1 cellular context compared by ENCODE assay signal in the genomic region with DNA sequence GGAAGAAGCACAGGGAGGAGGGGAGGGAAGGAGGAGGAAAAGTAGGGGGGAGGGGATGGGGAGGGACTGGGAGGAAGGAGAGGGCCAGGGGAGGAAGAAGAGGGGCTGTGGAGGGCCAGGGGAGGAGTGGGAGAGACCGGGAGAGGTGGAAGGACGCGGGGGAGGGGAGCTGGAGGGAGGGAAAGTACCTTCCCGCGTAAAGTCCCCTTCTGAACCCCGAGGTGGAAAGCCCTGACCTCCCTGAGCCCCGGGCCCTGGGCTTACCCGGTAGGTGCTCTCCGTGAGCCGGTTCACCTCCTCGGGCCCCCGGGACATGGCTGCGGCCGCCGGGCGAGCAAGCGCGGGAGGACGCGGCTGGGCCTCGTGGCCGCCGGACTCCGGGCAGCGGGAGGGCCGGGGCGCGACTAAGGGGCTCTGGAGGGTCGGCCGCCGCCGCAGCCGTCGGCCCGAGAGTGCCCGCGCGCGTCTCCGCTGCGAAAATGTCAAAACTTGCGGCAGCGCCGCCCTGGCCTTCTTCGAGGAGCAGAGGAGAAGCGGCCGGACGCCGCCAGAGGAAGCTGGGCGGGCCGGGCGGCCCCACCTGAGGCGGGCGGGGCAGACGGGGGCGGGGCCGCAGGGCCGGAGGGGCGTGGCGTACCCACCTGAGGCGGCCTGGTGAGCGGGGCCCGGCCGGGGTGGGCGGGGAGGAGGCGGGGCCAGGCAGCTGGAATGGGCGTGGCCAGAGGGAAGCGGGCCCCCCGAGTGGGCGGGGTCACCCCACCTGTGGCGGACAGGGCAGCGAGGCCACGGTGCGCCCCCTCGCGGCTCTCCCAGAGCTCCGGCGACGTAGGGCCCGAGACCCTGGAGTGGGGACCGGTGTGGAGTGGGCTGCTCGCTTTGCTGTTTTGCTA.
TF ChIP-seq lines count a peak whose summit lies in the region.

A gene with protein sequence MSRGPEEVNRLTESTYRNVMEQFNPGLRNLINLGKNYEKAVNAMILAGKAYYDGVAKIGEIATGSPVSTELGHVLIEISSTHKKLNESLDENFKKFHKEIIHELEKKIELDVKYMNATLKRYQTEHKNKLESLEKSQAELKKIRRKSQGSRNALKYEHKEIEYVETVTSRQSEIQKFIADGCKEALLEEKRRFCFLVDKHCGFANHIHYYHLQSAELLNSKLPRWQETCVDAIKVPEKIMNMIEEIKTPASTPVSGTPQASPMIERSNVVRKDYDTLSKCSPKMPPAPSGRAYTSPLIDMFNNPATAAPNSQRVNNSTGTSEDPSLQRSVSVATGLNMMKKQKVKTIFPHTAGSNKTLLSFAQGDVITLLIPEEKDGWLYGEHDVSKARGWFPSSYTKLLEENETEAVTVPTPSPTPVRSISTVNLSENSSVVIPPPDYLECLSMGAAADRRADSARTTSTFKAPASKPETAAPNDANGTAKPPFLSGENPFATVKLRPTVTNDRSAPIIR (minus strand): TSS at position 553 of the 890 bp plus-strand sequence. CDS start 238 bp downstream, at position 315.

TF ChIP-seq in H1, 55 proteins besides CTCF, POLR2A, EP300 and RAD21 (continued from another document and continues in another):
- no peak for TF ChIP-seq RNF2 (IDR thresholded peaks at IDR 0.05; ENCODE audit: borderline replicate concordance, low read depth, low read length, missing control alignments, poor library complexity, severe bottlenecking)
- no peak for TF ChIP-seq KDM5A (IDR thresholded peaks at IDR 0.05; ENCODE audit: low read length)
- TF ChIP-seq KDM4A (IDR thresholded peaks at IDR 0.05; ENCODE audit: low read depth, low read length, severe bottlenecking), result peak; percentile 70
- no peak for TF ChIP-seq USF2 (IDR thresholded peaks at IDR 0.05; ENCODE audit: low read length)
- no peak for TF ChIP-seq GTF2F1 (IDR thresholded peaks at IDR 0.05; ENCODE audit: borderline replicate concordance, low read depth, low read length)
- TF ChIP-seq BCL11A (IDR thresholded peaks at IDR 0.05; ENCODE audit: low read depth in 2 of 2, low read length in 2 of 2), result no peak
- no peak for TF ChIP-seq CTBP2 (IDR thresholded peaks at IDR 0.05; ENCODE audit: borderline replicate concordance, insufficient read depth, insufficient read length, low read length)
- TF ChIP-seq FOSL1 (IDR thresholded peaks at IDR 0.05; ENCODE audit: insufficient read depth, low read depth, low read length), result no peak
- TF ChIP-seq ZNF274 (IDR thresholded peaks at IDR 0.05; ENCODE audit: borderline replicate concordance, extremely low read depth, low read length), result no peak
- no peak for TF ChIP-seq TEAD4 (IDR thresholded peaks at IDR 0.05; ENCODE audit: low read depth, low read length)
- peak; percentile 75 for TF ChIP-seq PHF8 (conservative IDR thresholded peaks at IDR 0.05; ENCODE audit: low read depth, low read length)
- TF ChIP-seq TAF1 (IDR thresholded peaks at IDR 0.05; ENCODE audit: low read depth, low read length), result peak; percentile 77
- TF ChIP-seq TCF12 (IDR thresholded peaks at IDR 0.05; ENCODE audit: low read depth, low read length), result 0 out of 2 replicates have a peak, but pooled peaks have one; percentile 25
- no peak for TF ChIP-seq GABPA (IDR thresholded peaks at IDR 0.05; ENCODE audit: borderline replicate concordance, insufficient read depth, low read length)
- peak; percentile 54 for TF ChIP-seq CREB1 (IDR thresholded peaks at IDR 0.05)
- TF ChIP-seq, protein P1, sequence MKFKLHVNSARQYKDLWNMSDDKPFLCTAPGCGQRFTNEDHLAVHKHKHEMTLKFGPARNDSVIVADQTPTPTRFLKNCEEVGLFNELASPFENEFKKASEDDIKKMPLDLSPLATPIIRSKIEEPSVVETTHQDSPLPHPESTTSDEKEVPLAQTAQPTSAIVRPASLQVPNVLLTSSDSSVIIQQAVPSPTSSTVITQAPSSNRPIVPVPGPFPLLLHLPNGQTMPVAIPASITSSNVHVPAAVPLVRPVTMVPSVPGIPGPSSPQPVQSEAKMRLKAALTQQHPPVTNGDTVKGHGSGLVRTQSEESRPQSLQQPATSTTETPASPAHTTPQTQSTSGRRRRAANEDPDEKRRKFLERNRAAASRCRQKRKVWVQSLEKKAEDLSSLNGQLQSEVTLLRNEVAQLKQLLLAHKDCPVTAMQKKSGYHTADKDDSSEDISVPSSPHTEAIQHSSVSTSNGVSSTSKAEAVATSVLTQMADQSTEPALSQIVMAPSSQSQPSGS (IDR thresholded peaks at IDR 0.05; ENCODE audit: low read length), result no peak
- TF ChIP-seq CHD2 (IDR thresholded peaks at IDR 0.05; ENCODE audit: low read length), result no peak; the same call in 1 of the 2 replicates
- TF ChIP-seq, protein P2, sequence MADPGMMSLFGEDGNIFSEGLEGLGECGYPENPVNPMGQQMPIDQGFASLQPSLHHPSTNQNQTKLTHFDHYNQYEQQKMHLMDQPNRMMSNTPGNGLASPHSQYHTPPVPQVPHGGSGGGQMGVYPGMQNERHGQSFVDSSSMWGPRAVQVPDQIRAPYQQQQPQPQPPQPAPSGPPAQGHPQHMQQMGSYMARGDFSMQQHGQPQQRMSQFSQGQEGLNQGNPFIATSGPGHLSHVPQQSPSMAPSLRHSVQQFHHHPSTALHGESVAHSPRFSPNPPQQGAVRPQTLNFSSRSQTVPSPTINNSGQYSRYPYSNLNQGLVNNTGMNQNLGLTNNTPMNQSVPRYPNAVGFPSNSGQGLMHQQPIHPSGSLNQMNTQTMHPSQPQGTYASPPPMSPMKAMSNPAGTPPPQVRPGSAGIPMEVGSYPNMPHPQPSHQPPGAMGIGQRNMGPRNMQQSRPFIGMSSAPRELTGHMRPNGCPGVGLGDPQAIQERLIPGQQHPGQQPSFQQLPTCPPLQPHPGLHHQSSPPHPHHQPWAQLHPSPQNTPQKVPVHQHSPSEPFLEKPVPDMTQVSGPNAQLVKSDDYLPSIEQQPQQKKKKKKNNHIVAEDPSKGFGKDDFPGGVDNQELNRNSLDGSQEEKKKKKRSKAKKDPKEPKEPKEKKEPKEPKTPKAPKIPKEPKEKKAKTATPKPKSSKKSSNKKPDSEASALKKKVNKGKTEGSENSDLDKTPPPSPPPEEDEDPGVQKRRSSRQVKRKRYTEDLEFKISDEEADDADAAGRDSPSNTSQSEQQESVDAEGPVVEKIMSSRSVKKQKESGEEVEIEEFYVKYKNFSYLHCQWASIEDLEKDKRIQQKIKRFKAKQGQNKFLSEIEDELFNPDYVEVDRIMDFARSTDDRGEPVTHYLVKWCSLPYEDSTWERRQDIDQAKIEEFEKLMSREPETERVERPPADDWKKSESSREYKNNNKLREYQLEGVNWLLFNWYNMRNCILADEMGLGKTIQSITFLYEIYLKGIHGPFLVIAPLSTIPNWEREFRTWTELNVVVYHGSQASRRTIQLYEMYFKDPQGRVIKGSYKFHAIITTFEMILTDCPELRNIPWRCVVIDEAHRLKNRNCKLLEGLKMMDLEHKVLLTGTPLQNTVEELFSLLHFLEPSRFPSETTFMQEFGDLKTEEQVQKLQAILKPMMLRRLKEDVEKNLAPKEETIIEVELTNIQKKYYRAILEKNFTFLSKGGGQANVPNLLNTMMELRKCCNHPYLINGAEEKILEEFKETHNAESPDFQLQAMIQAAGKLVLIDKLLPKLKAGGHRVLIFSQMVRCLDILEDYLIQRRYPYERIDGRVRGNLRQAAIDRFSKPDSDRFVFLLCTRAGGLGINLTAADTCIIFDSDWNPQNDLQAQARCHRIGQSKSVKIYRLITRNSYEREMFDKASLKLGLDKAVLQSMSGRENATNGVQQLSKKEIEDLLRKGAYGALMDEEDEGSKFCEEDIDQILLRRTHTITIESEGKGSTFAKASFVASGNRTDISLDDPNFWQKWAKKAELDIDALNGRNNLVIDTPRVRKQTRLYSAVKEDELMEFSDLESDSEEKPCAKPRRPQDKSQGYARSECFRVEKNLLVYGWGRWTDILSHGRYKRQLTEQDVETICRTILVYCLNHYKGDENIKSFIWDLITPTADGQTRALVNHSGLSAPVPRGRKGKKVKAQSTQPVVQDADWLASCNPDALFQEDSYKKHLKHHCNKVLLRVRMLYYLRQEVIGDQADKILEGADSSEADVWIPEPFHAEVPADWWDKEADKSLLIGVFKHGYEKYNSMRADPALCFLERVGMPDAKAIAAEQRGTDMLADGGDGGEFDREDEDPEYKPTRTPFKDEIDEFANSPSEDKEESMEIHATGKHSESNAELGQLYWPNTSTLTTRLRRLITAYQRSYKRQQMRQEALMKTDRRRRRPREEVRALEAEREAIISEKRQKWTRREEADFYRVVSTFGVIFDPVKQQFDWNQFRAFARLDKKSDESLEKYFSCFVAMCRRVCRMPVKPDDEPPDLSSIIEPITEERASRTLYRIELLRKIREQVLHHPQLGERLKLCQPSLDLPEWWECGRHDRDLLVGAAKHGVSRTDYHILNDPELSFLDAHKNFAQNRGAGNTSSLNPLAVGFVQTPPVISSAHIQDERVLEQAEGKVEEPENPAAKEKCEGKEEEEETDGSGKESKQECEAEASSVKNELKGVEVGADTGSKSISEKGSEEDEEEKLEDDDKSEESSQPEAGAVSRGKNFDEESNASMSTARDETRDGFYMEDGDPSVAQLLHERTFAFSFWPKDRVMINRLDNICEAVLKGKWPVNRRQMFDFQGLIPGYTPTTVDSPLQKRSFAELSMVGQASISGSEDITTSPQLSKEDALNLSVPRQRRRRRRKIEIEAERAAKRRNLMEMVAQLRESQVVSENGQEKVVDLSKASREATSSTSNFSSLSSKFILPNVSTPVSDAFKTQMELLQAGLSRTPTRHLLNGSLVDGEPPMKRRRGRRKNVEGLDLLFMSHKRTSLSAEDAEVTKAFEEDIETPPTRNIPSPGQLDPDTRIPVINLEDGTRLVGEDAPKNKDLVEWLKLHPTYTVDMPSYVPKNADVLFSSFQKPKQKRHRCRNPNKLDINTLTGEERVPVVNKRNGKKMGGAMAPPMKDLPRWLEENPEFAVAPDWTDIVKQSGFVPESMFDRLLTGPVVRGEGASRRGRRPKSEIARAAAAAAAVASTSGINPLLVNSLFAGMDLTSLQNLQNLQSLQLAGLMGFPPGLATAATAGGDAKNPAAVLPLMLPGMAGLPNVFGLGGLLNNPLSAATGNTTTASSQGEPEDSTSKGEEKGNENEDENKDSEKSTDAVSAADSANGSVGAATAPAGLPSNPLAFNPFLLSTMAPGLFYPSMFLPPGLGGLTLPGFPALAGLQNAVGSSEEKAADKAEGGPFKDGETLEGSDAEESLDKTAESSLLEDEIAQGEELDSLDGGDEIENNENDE (IDR thresholded peaks at IDR 0.05; ENCODE audit: insufficient replicate concordance, low read length), result no peak
- TF ChIP-seq RFX5 (IDR thresholded peaks at IDR 0.05; ENCODE audit: borderline replicate concordance, low read depth, low read length), result no peak
- TF ChIP-seq CBX8 (IDR thresholded peaks at IDR 0.05; ENCODE audit: borderline replicate concordance, low read depth, low read length), result no peak
- TF ChIP-seq SP2 (IDR thresholded peaks at IDR 0.05; ENCODE audit: low read length), result no peak
- no peak for TF ChIP-seq SRF (IDR thresholded peaks at IDR 0.05; ENCODE audit: low read depth, low read length)
- no peak for TF ChIP-seq CBX5 (IDR thresholded peaks at IDR 0.05; ENCODE audit: low read depth, low read length)
- TF ChIP-seq KDM1A (IDR thresholded peaks at IDR 0.05; ENCODE audit: borderline replicate concordance, low read length), result no peak
- TF ChIP-seq YY1 (IDR thresholded peaks at IDR 0.05; ENCODE audit: low read depth, low read length), result no peak
- TF ChIP-seq HDAC6 (IDR thresholded peaks at IDR 0.05; ENCODE audit: low read depth, low read length), result no peak
- no peak for TF ChIP-seq CHD1 (IDR thresholded peaks at IDR 0.05; ENCODE audit: low read depth, low read length)
- peak; percentile 11 for TF ChIP-seq ASH2L (IDR thresholded peaks at IDR 0.05; ENCODE audit: low read length)
- TF ChIP-seq TBP (IDR thresholded peaks at IDR 0.05; ENCODE audit: low read depth, low read length), result no peak
- peak; percentile 35; the same call in 1 of the 2 replicates for TF ChIP-seq EGR1 (IDR thresholded peaks at IDR 0.05; ENCODE audit: borderline replicate concordance, low read depth, low read length)
- no peak for TF ChIP-seq SIRT6 (IDR thresholded peaks at IDR 0.05; ENCODE audit: low read length)
- TF ChIP-seq POU5F1 (IDR thresholded peaks at IDR 0.05; ENCODE audit: low read depth, low read length), result no peak
- peak; percentile 61 for TF ChIP-seq MAX (IDR thresholded peaks at IDR 0.05)
- TF ChIP-seq TAF7 (optimal IDR thresholded peaks at IDR 0.05; ENCODE audit: borderline replicate concordance, low read depth, low read length), result no peak
- TF ChIP-seq HDAC2 (IDR thresholded peaks at IDR 0.05; ENCODE audit: borderline replicate concordance in 1 of 2, low read depth in 2 of 2, low read length in 2 of 2), result no peak
- peak; percentile 61; the same call in 1 of the 2 replicates for TF ChIP-seq SP4 (IDR thresholded peaks at IDR 0.05; ENCODE audit: low read length)
- no peak; a peak in 1 of 4 replicates for TF ChIP-seq SIN3A (conservative IDR thresholded peaks at IDR 0.05 in 1 of 2, IDR thresholded peaks at IDR 0.05 in 1 of 2; ENCODE audit: low read depth in 1 of 2, low read length in 2 of 2)
- TF ChIP-seq SUZ12 (IDR thresholded peaks at IDR 0.05; ENCODE audit: low read length), result no peak
- TF ChIP-seq NRF1 (IDR thresholded peaks at IDR 0.05; ENCODE audit: low read depth, low read length), result no peak
- no peak for TF ChIP-seq MAFK (IDR thresholded peaks at IDR 0.05; ENCODE audit: low read depth, low read length)
- no peak for TF ChIP-seq NANOG (IDR thresholded peaks at IDR 0.05; ENCODE audit: insufficient read depth, low read depth, low read length, poor library complexity, severe bottlenecking)
- no peak for TF ChIP-seq EZH2 (IDR thresholded peaks at IDR 0.05; ENCODE audit: low read depth, low read length, severe bottlenecking)
- TF ChIP-seq BRCA1 (IDR thresholded peaks at IDR 0.05; ENCODE audit: low read depth, low read length), result no peak
- no peak for TF ChIP-seq JUND (IDR thresholded peaks at IDR 0.05; ENCODE audit: low read length)
- peak; percentile 67; the same call in 1 of the 2 replicates for TF ChIP-seq E2F6 (IDR thresholded peaks at IDR 0.05)
- TF ChIP-seq BACH1 (IDR thresholded peaks at IDR 0.05; ENCODE audit: low read length), result peak; percentile 79
- TF ChIP-seq SP1 (IDR thresholded peaks at IDR 0.05; ENCODE audit: low read depth, low read length), result peak; percentile 82
- TF ChIP-seq SIX5 (IDR thresholded peaks at IDR 0.05; ENCODE audit: low read depth, low read length), result no peak
- TF ChIP-seq POLR2AphosphoS5 (IDR thresholded peaks at IDR 0.05; ENCODE audit: low read depth, low read length), result peak; percentile 43; the same call in 1 of the 2 replicates
- no peak for TF ChIP-seq RXRA (IDR thresholded peaks at IDR 0.05; ENCODE audit: insufficient read depth, low read depth, low read length)
